Comparison of ENCODE assay signal across 23 cellular contexts in the genomic region with DNA sequence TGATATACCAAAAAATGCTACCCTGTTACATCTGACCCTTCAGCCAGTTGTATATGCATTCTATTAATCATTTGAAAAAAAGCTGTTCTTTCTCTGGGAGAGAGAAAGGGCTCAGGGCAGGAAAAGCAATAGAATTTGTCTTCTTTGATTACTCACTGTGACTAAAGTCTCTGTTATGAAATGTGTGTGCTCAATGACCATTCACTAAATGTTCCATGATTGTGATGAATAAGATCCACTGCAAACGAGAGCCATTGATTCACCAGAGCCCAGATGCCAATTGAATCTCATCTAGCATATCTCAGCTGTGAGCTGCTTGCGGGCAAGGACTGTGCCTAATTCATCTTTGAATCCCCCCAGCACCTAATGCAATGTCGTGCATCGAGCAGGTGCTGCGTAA.
"Had no signal": no experiment of that assay in that cellular context is flagged by ENCODE, and none has a peak within 500 bp of the region (broad histone marks: within the 10 kb centered on the region; RNA-seq: fewer than 3 reads in every experiment).

No MANE protein-coding gene starts in this region.

- H3K36me3 Mint-ChIP-seq: activated naive CD4-positive, alpha-beta T cell treated with anti-CD3 and anti-CD28 coated beads, Interleukin-2, amount 10 ng/mL, durations not matched to agents 7 days and 5 days; activated naive CD8-positive, alpha-beta T cell treated with anti-CD3 and anti-CD28 coated beads, Interleukin-2, amount 10 ng/mL, durations not matched to agents 7 days and 5 days; brain had no signal

- H3K27me3 ChIP-seq: Peyer's patch had no signal

- H3K36me3 ChIP-seq: adrenal gland, Peyer's patch had no signal

- H3K4me3 ChIP-seq: adrenal gland, Peyer's patch had no signal

- H3K9me3 ChIP-seq: adrenal gland, Peyer's patch had no signal

- H3K27ac Mint-ChIP-seq: activated B cell treated with CpG ODN at 0.5 μM for 24 hours; activated CD4-positive, alpha-beta T cell treated with anti-CD3 and anti-CD28 coated beads, Interleukin-2, amount 10 ng/mL, durations not matched to agents 24 days and 14 days; activated naive CD4-positive, alpha-beta T cell treated with anti-CD3 and anti-CD28 coated beads, Interleukin-2, amount 10 ng/mL, durations not matched to agents 7 days and 5 days; activated naive CD8-positive, alpha-beta T cell treated with anti-CD3 and anti-CD28 coated beads, Interleukin-2, amount 10 ng/mL, durations not matched to agents 7 days and 5 days; activated T-helper 17 cell treated with anti-CD3 and anti-CD28 coated beads, Interleukin-2, amount 50 U/mL, for 72 hours; T-helper 17 cell had no signal

- H3K9me3 Mint-ChIP-seq: activated B cell treated with CpG ODN at 0.5 μM for 24 hours; activated CD4-positive, alpha-beta T cell treated with anti-CD3 and anti-CD28 coated beads, Interleukin-2, amount 10 ng/mL, durations not matched to agents 24 days and 14 days; activated naive CD4-positive, alpha-beta T cell treated with anti-CD3 and anti-CD28 coated beads, Interleukin-2, amount 10 ng/mL, durations not matched to agents 7 days and 5 days; activated naive CD8-positive, alpha-beta T cell treated with anti-CD3 and anti-CD28 coated beads, Interleukin-2, amount 10 ng/mL, durations not matched to agents 7 days and 5 days; activated T-cell treated with anti-CD3 and anti-CD28 coated beads, Interleukin-2, amount 50 U/mL, for 4 hours; brain had no signal

- H3K4me1 Mint-ChIP-seq: activated B cell treated with CpG ODN at 0.5 μM for 24 hours; activated CD4-positive, alpha-beta T cell treated with anti-CD3 and anti-CD28 coated beads, Interleukin-2, amount 10 ng/mL, durations not matched to agents 24 days and 14 days; activated naive CD4-positive, alpha-beta T cell treated with anti-CD3 and anti-CD28 coated beads, Interleukin-2, amount 10 ng/mL, durations not matched to agents 7 days and 5 days; activated naive CD8-positive, alpha-beta T cell treated with anti-CD3 and anti-CD28 coated beads, Interleukin-2, amount 10 ng/mL, durations not matched to agents 7 days and 5 days; activated T-helper 17 cell treated with anti-CD3 and anti-CD28 coated beads, Interleukin-2, amount 50 U/mL, for 72 hours; T-helper 17 cell had no signal

- ATAC-seq: activated T-cell treated with anti-CD3 and anti-CD28 coated beads, Interleukin-2, amount 50 U/mL, for 4 hours; activated T-helper 17 cell treated with anti-CD3 and anti-CD28 coated beads, Interleukin-2, amount 50 U/mL, for 72 hours; T-helper 17 cell had no signal

- H3K4me3 Mint-ChIP-seq: activated B cell treated with CpG ODN at 0.5 μM for 24 hours; activated CD4-positive, alpha-beta T cell treated with anti-CD3 and anti-CD28 coated beads, Interleukin-2, amount 10 ng/mL, durations not matched to agents 24 days and 14 days; activated naive CD4-positive, alpha-beta T cell treated with anti-CD3 and anti-CD28 coated beads, Interleukin-2, amount 10 ng/mL, durations not matched to agents 7 days and 5 days; activated naive CD8-positive, alpha-beta T cell treated with anti-CD3 and anti-CD28 coated beads, Interleukin-2, amount 10 ng/mL, durations not matched to agents 7 days and 5 days; activated T-cell treated with anti-CD3 and anti-CD28 coated beads, Interleukin-2, amount 50 U/mL, for 4 hours; activated T-helper 17 cell treated with anti-CD3 and anti-CD28 coated beads, Interleukin-2, amount 50 U/mL, for 72 hours; brain; T-helper 17 cell had no signal

- DNase-seq: activated B cell treated with CpG ODN at 0.5 μM for 24 hours; activated CD4-positive, alpha-beta T cell treated with anti-CD3 and anti-CD28 coated beads for 1 hour; activated CD4-positive, alpha-beta T cell treated with anti-CD3 and anti-CD28 coated beads, Interleukin-2, amount 10 ng/mL, durations not matched to agents 24 days and 14 days; activated CD4-positive, alpha-beta T cell treated with anti-CD3 and anti-CD28 coated beads, Interleukin-2, amount 50 U/mL, for 48 hours; activated gamma-delta T cell; activated naive CD4-positive, alpha-beta T cell treated with anti-CD3 and anti-CD28 coated beads, Interleukin-2, amount 10 ng/mL, durations not matched to agents 7 days and 5 days; activated naive CD8-positive, alpha-beta T cell treated with anti-CD3 and anti-CD28 coated beads, Interleukin-2, amount 10 ng/mL, durations not matched to agents 7 days and 5 days; activated T-cell treated with anti-CD3 and anti-CD28 coated beads, Interleukin-2, amount 50 U/mL, for 4 hours; adrenal gland; anterior cingulate cortex; IMR-90; Kasumi-1; KBM-7; NCI-H187 treated with DMSO at 0.1 percent for 48 hours; NCI-H2081 treated with DMSO at 0.1 percent for 48 hours; NCI-H446; NCI-H524; Peyer's patch; SIG-M5; T-helper 17 cell; T-helper 9 cell had no signal

- H3K4me1 ChIP-seq: adrenal gland, Peyer's patch had no signal

- H3K27me3 Mint-ChIP-seq: activated B cell treated with CpG ODN at 0.5 μM for 24 hours; activated CD4-positive, alpha-beta T cell treated with anti-CD3 and anti-CD28 coated beads, Interleukin-2, amount 10 ng/mL, durations not matched to agents 24 days and 14 days; activated naive CD4-positive, alpha-beta T cell treated with anti-CD3 and anti-CD28 coated beads, Interleukin-2, amount 10 ng/mL, durations not matched to agents 7 days and 5 days; activated naive CD8-positive, alpha-beta T cell treated with anti-CD3 and anti-CD28 coated beads, Interleukin-2, amount 10 ng/mL, durations not matched to agents 7 days and 5 days; T-helper 17 cell had no signal

- H3K27ac ChIP-seq: adrenal gland, Peyer's patch had no signal
